ENCODE assay signal across 8 cellular contexts in genomic region chr2:147910990-147911473, GRCh38.
DNase-seq lines count a peak whose midpoint lies in the region; ATAC-seq, FAIRE-seq and TF ChIP-seq lines count a peak whose summit lies in the region.

No MANE protein-coding gene starts in this region.

- no peak for TF ChIP-seq POLR2A in HepG2 (IDR thresholded peaks at IDR 0.05; ENCODE audit: insufficient read depth in 1 of 2, low read depth in 2 of 2, low read length in 2 of 2)
- TF ChIP-seq POLR2A in transverse colon (IDR thresholded peaks at IDR 0.05) = no peak

- no TSS peak for BruUV-seq in mammary epithelial cell (replicated peaks; lab: Mats Ljungman, UMichigan)
- BruUV-seq in HepG2 (replicated peaks; lab: Mats Ljungman, UMichigan) = no TSS peak

- FAIRE-seq in HepG2 (lab: Jason Lieb, UNC) = no peak

- in situ Hi-C loops in mammary epithelial cell (cut with MboI; ENCODE audit: low sequenced_read_pairs in 2 of 2) = loop anchor here (10.0 to 25.0 kb wide), 7 partner anchors 574 to 1176 kb away; no protein-coding TSS in a partner anchor
- in situ Hi-C loops in HepG2 (cut with HindIII; ENCODE audit: extremely low pct_ligation_motif_present, low pct_unique_long_range_greater_than_20kb) = loop anchor here (10.0 to 25.0 kb wide), 5 partner anchors 299 to 1176 kb away; no protein-coding TSS in a partner anchor
- in situ Hi-C loops in transverse colon (cut with MboI; ENCODE audit: low pct_ligation_motif_present in 1 of 4, low pct_unique_long_range_greater_than_20kb in 1 of 4, low sequenced_read_pairs in 3 of 4) = loop anchor here (10.0 to 25.0 kb wide), 4 partner anchors 824 to 1174 kb away; no protein-coding TSS in a partner anchor

- H3K4me1 ChIP-seq in RWPE2 (ENCODE audit: insufficient read depth, poor library complexity, severe bottlenecking) (no peaks in the 10 kb centered on the region), mammary epithelial cell (ENCODE audit: insufficient read depth, low read length) (peaks cover 5% of the 10 kb centered on the region), HepG2 (ENCODE audit: insufficient read depth, low read length) (no peaks in the 10 kb centered on the region), transverse colon (peaks cover 0 to 27% (median 4%) of the 10 kb centered on the region in 4 donors)

- H3K27ac ChIP-seq in 22Rv1 (no peak overlapping the region), RWPE2 (ENCODE audit: poor library complexity, severe bottlenecking) (no peak overlapping the region), mammary epithelial cell (ENCODE audit: insufficient read depth, low read depth, low read length) (no peak overlapping the region), HepG2 (ENCODE audit: extremely low read length, insufficient read depth, low read length) (no peak overlapping the region), transverse colon (no peak overlapping the region)

- TF ChIP-seq EP300 in HepG2 (IDR thresholded peaks at IDR 0.05; ENCODE audit: low read depth in 2 of 2, low read length in 2 of 2) = no peak
- TF ChIP-seq EP300 in HepG2 (CRISPR knock-in tag; IDR thresholded peaks at IDR 0.05; ENCODE audit: borderline replicate concordance) = no peak
- TF ChIP-seq EP300 in transverse colon (IDR thresholded peaks at IDR 0.05; ENCODE audit: low read depth) = no peak

- no peaks in the 10 kb centered on the region for H3K79me2 ChIP-seq in mammary epithelial cell (ENCODE audit: insufficient read depth, low read length)
- no peaks in the 10 kb centered on the region for H3K79me2 ChIP-seq in HepG2 (ENCODE audit: insufficient read depth, low read length)

- H3K9ac ChIP-seq in mammary epithelial cell (ENCODE audit: insufficient read depth, low read length) (no peak overlapping the region), HepG2 (ENCODE audit: insufficient read depth, low read depth, low read length) (no peak overlapping the region)

- ATAC-seq in RWPE2 (ENCODE audit: low read depth) (no peak), HepG2 (peak; percentile 55), GM21423 (IDR thresholded peaks at IDR 0.05; ENCODE audit: unreplicated experiment) (no peak)

- CTCF ChIA-PET in mammary epithelial cell (lab: Charles Lee; ENCODE audit: low non-redundant PET) = interaction anchor here (0.7 kb wide), 1 partner anchor 68 kb away, joined by 4 read pairs; no protein-coding TSS in a partner anchor
- CTCF ChIA-PET in HepG2 (lab: Yijun Ruan, JAX; ENCODE audit: low intra/inter-chr PET ratio, low total read pairs) = interaction anchor here (1.8 to 2.9 kb wide), 2 partner anchors 828 to 866 kb away, joined by 12 to 15 read pairs; no protein-coding TSS in a partner anchor

- DNase-seq in ELF-1 (ENCODE audit: low read depth, low spot score) = peak; percentile 8
- peak; percentile 50 for DNase-seq in M059J (ENCODE audit: low read depth)
- no peak for DNase-seq in RWPE2 (ENCODE audit: low spot score)
- DNase-seq in mammary epithelial cell = peak; percentile 42
- peak; percentile 54 for DNase-seq in HepG2 (ENCODE audit: low spot score)
- no peak for DNase-seq in transverse colon

- no peaks in the 10 kb centered on the region for H3K9me3 ChIP-seq in RWPE2 (ENCODE audit: severe bottlenecking)
- no peaks in the 10 kb centered on the region for H3K9me3 ChIP-seq in mammary epithelial cell (replicated peaks; ENCODE audit: insufficient read depth, low read length)
- no peaks in the 10 kb centered on the region for H3K9me3 ChIP-seq in HepG2 (ENCODE audit: low read length)
- H3K9me3 ChIP-seq in transverse colon = no peaks in the 10 kb centered on the region

- TF ChIP-seq RAD21 in HepG2 (CRISPR knock-in tag; IDR thresholded peaks at IDR 0.05) = peak; percentile 74

- H3K36me3 ChIP-seq in RWPE2 (ENCODE audit: low read depth) (no peaks in the 10 kb centered on the region), mammary epithelial cell (ENCODE audit: insufficient read depth, low read length) (no peaks in the 10 kb centered on the region), HepG2 (replicated peaks in 1 of 2; ENCODE audit: control insufficient read depth in 1 of 2, insufficient read depth in 2 of 2, low read length in 2 of 2) (peaks cover 3 to 4% of the 10 kb centered on the region in 2 experiments; a peak in 3 of 5 replicates), transverse colon (no peaks in the 10 kb centered on the region)

- H2AFZ ChIP-seq in mammary epithelial cell (ENCODE audit: low read depth, low read length) (no peak overlapping the region), HepG2 (ENCODE audit: low read length) (no peak overlapping the region)

- dilution Hi-C loops in mammary epithelial cell (cut with HindIII; ENCODE audit: low sequenced_read_pairs) = no loop called here

- H3K27me3 ChIP-seq in RWPE2 (ENCODE audit: insufficient read depth, poor library complexity, severe bottlenecking) (no peaks in the 10 kb centered on the region), mammary epithelial cell (ENCODE audit: insufficient read depth, low read length) (no peaks in the 10 kb centered on the region), HepG2 (ENCODE audit: control insufficient read depth in 1 of 2, insufficient read depth in 2 of 2, low read length in 2 of 2) (no peaks in the 10 kb centered on the region), transverse colon (no peaks in the 10 kb centered on the region)

- no peak overlapping the region for H3K4me3 ChIP-seq in RWPE2 (ENCODE audit: severe bottlenecking)
- no peak overlapping the region for H3K4me3 ChIP-seq in mammary epithelial cell (replicated peaks in 1 of 3; ENCODE audit: insufficient read depth in 1 of 3, low read depth in 2 of 3, low read length in 3 of 3)
- no peak overlapping the region for H3K4me3 ChIP-seq in HepG2 (replicated peaks in 1 of 3; ENCODE audit: insufficient read depth in 1 of 3, low read depth in 2 of 3, low read length in 3 of 3)
- H3K4me3 ChIP-seq in transverse colon = no peak overlapping the region

- H4K20me1 ChIP-seq in mammary epithelial cell (ENCODE audit: insufficient read depth, low read length) (no peaks in the 10 kb centered on the region), HepG2 (ENCODE audit: insufficient read depth, low read length) (no peaks in the 10 kb centered on the region)

- TF ChIP-seq CTCF in 22Rv1 (IDR thresholded peaks at IDR 0.05) = peak; percentile 57
- TF ChIP-seq CTCF in RWPE2 (IDR thresholded peaks at IDR 0.05; ENCODE audit: poor library complexity, severe bottlenecking) = peak; percentile 91
- TF ChIP-seq CTCF in mammary epithelial cell (conservative IDR thresholded peaks at IDR 0.05 in 1 of 2, IDR thresholded peaks at IDR 0.05 in 1 of 2; ENCODE audit: extremely low read depth in 1 of 2, insufficient read depth in 1 of 2, low read depth in 1 of 2, low read length in 2 of 2) = peak; percentile 47 to 65
- peak; percentile 73 for TF ChIP-seq CTCF in HepG2 (CRISPR knock-in tag; IDR thresholded peaks at IDR 0.05)
- peak; percentile 74 to 80 (median 77) for TF ChIP-seq CTCF in transverse colon (IDR thresholded peaks at IDR 0.05)

- WGBS in mammary epithelial cell (ENCODE audit: low coverage, missing lambda C conversion rate) = 0% methylated on average over 2 of the region's 2 CpGs
- 0% methylated on average over 2 of the region's 2 CpGs for WGBS in HepG2 (ENCODE audit: low lambda C conversion rate)
- 0% methylated on average over 2 of the region's 2 CpGs for WGBS in transverse colon (ENCODE audit: low coverage in 1 of 2), 2 donors

- POLR2A ChIA-PET in HepG2 (lab: Yijun Ruan, JAX) = interaction anchor here (1.0 kb wide), 2 partner anchors 16 to 828 kb away, joined by 3 read pairs; no protein-coding TSS in a partner anchor

- intact Hi-C loops in mammary epithelial cell (cut with micrococcal nuclease) (loop anchor here (1.0 to 2.0 kb wide), 6 partner anchors 66 to 1176 kb away; partner anchors contain the start of gene ACVR2A), HepG2 (cut with micrococcal nuclease; ENCODE audit: unreplicated experiment) (loop anchor here (1.0 to 10.0 kb wide), 9 partner anchors 67 to 1179 kb away; no protein-coding TSS in a partner anchor), transverse colon (cut with DNase I; ENCODE audit: low total_unique reads) (no loop called here)

- no peak overlapping the region for H3K4me2 ChIP-seq in mammary epithelial cell (ENCODE audit: insufficient read depth, low read depth, low read length)
- no peak overlapping the region for H3K4me2 ChIP-seq in HepG2 (ENCODE audit: low read depth, low read length)

TF ChIP-seq in HepG2, 621 proteins besides CTCF, POLR2A, EP300 and RAD21 (continues in another document):
- TF ChIP-seq, protein P1, sequence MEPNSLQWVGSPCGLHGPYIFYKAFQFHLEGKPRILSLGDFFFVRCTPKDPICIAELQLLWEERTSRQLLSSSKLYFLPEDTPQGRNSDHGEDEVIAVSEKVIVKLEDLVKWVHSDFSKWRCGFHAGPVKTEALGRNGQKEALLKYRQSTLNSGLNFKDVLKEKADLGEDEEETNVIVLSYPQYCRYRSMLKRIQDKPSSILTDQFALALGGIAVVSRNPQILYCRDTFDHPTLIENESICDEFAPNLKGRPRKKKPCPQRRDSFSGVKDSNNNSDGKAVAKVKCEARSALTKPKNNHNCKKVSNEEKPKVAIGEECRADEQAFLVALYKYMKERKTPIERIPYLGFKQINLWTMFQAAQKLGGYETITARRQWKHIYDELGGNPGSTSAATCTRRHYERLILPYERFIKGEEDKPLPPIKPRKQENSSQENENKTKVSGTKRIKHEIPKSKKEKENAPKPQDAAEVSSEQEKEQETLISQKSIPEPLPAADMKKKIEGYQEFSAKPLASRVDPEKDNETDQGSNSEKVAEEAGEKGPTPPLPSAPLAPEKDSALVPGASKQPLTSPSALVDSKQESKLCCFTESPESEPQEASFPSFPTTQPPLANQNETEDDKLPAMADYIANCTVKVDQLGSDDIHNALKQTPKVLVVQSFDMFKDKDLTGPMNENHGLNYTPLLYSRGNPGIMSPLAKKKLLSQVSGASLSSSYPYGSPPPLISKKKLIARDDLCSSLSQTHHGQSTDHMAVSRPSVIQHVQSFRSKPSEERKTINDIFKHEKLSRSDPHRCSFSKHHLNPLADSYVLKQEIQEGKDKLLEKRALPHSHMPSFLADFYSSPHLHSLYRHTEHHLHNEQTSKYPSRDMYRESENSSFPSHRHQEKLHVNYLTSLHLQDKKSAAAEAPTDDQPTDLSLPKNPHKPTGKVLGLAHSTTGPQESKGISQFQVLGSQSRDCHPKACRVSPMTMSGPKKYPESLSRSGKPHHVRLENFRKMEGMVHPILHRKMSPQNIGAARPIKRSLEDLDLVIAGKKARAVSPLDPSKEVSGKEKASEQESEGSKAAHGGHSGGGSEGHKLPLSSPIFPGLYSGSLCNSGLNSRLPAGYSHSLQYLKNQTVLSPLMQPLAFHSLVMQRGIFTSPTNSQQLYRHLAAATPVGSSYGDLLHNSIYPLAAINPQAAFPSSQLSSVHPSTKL (CRISPR knock-in tag; IDR thresholded peaks at IDR 0.05) = peak; percentile 12; the same call in 1 of the 2 replicates
- no peak for TF ChIP-seq TFDP1 (CRISPR knock-in tag; IDR thresholded peaks at IDR 0.05; ENCODE audit: borderline replicate concordance)

Comparison
In these comparisons a context has a peak if more than half of its experiments do, and no peak if none do; other contexts are left out.
1. DNase-seq: peak in ELF-1 (single experiment), M059J (single experiment), mammary epithelial cell (single experiment) and HepG2 (single experiment); none in RWPE2 (single experiment) and transverse colon (single experiment).
2. Peak in every context shown above with its lines, with median percentiles within 50 percentile points of each other: CTCF ChIP-seq.